In genomic region chr5:72434781-72435437, GRCh38 we compare ENCODE assay signal across 20 cellular contexts.
A peak's percentile ranks its signal among the peaks of the same experiment; 100 is the strongest.
DNase-seq lines count a peak whose midpoint lies in the region; ATAC-seq and TF ChIP-seq lines count a peak whose summit lies in the region.
"Had no signal": no experiment of that assay in that cellular context is flagged by ENCODE, and none has a peak within 500 bp of the region (broad histone marks: within the 10 kb centered on the region; RNA-seq: fewer than 3 reads in every experiment).

No MANE protein-coding gene starts in this region.

- H3K27ac ChIP-seq in left ventricle myocardium inferior (replicated peaks) = peak overlapping the region; percentile 89
- H3K27ac ChIP-seq in sigmoid colon = peak overlapping the region; percentile 38 to 74 (median 56)
- H3K27ac ChIP-seq: 22Rv1 had no signal

- TF ChIP-seq CTCF in left ventricle myocardium inferior (IDR thresholded peaks at IDR 0.05; ENCODE audit: borderline replicate concordance) (no peak), sigmoid colon (IDR thresholded peaks at IDR 0.05) (no peak)

- H3K4me1 ChIP-seq in left ventricle myocardium inferior = peaks cover 46% of the 10 kb centered on the region
- H3K4me1 ChIP-seq in sigmoid colon = peaks cover 0 to 43% (median 38%) of the 10 kb centered on the region in 4 donors

- H3K36me3 ChIP-seq in left ventricle myocardium inferior = no peaks in the 10 kb centered on the region
- H3K36me3 ChIP-seq in sigmoid colon = no peaks in the 10 kb centered on the region

- H3K9me3 Mint-ChIP-seq in effector memory CD8-positive, alpha-beta T cell = no peaks in the 10 kb centered on the region
- H3K9me3 Mint-ChIP-seq: activated B cell treated with CpG ODN at 0.5 μM for 24 hours; CD4-positive, alpha-beta T cell; endodermal cell had no signal

- H3K27me3 ChIP-seq in left ventricle myocardium inferior (ENCODE audit: low read depth) (no peaks in the 10 kb centered on the region), sigmoid colon (no peaks in the 10 kb centered on the region)

- H3K4me3 ChIP-seq in left ventricle myocardium inferior (no peak overlapping the region), sigmoid colon (no peak overlapping the region)

- intact Hi-C loops in Right ventricle myocardium inferior (cut with DNase I) = loop anchor here (1.0 to 2.0 kb wide), 2 partner anchors 17 to 72 kb away; partner anchors contain the start of gene ZNF366
- intact Hi-C loops in cardiac septum (cut with DNase I) = loop anchor here (1.0 kb wide), 1 partner anchor 17 kb away; no protein-coding TSS in a partner anchor
- intact Hi-C loops in left ventricle myocardium inferior (cut with micrococcal nuclease) = no loop called here
- intact Hi-C loops in sigmoid colon (cut with DNase I) = no loop called here
- intact Hi-C loops in head of caudate nucleus (cut with DNase I) = no loop called here

- H3K9me3 ChIP-seq in left ventricle myocardium inferior (replicated peaks) (no peaks in the 10 kb centered on the region), sigmoid colon (no peaks in the 10 kb centered on the region)

- ATAC-seq in Right ventricle myocardium inferior = peak; percentile 80
- no peak for ATAC-seq in HG02588 (IDR thresholded peaks at IDR 0.05; ENCODE audit: unreplicated experiment)
- no peak for ATAC-seq in HG03159 (IDR thresholded peaks at IDR 0.05; ENCODE audit: unreplicated experiment)
- no peak for ATAC-seq in effector memory CD8-positive, alpha-beta T cell (replicated peaks)
- ATAC-seq: activated T-cell treated with anti-CD3 and anti-CD28 coated beads, Interleukin-2, amount 50 U/mL, for 72 hours; PC-3 had no signal

- H3K27ac Mint-ChIP-seq in effector memory CD8-positive, alpha-beta T cell = no peak overlapping the region
- H3K27ac Mint-ChIP-seq: activated B cell treated with CpG ODN at 0.5 μM for 24 hours; activated T-cell treated with anti-CD3 and anti-CD28 coated beads, Interleukin-2, amount 50 U/mL, for 72 hours; CD4-positive, alpha-beta T cell; endodermal cell had no signal

- H3K4me1 Mint-ChIP-seq in effector memory CD8-positive, alpha-beta T cell (ENCODE audit: low read depth in 2 of 2) = no peaks in the 10 kb centered on the region
- H3K4me1 Mint-ChIP-seq: activated B cell treated with CpG ODN at 0.5 μM for 24 hours had no signal

- no peak for TF ChIP-seq POLR2A in sigmoid colon (IDR thresholded peaks at IDR 0.05)

- WGBS in sigmoid colon, 2 donors = 80 to 86% methylated on average over 3 of the region's 3 CpGs

- no peaks in the 10 kb centered on the region for H3K36me3 Mint-ChIP-seq in effector memory CD8-positive, alpha-beta T cell (ENCODE audit: insufficient read depth)

- no peak overlapping the region for H3K4me3 Mint-ChIP-seq in effector memory CD8-positive, alpha-beta T cell
- H3K4me3 Mint-ChIP-seq: activated B cell treated with CpG ODN at 0.5 μM for 24 hours; activated T-cell treated with anti-CD3 and anti-CD28 coated beads, Interleukin-2, amount 50 U/mL, for 72 hours; CD4-positive, alpha-beta T cell; endodermal cell had no signal

- H3K27me3 Mint-ChIP-seq in effector memory CD8-positive, alpha-beta T cell = peaks cover 29 to 65% of the 10 kb centered on the region in 2 donors

- DNase-seq in Right ventricle myocardium inferior (ENCODE audit: missing footprints) (no peak), cardiac septum (ENCODE audit: low spot score) (no peak), left ventricle myocardium inferior (no peak), sigmoid colon (no peak), head of caudate nucleus (no peak)
- DNase-seq in effector memory CD8-positive, alpha-beta T cell = no peak
- DNase-seq: activated B cell treated with CpG ODN at 0.5 μM for 24 hours; activated T-cell treated with anti-CD3 and anti-CD28 coated beads, Interleukin-2, amount 50 U/mL, for 72 hours; caudate nucleus; CD4-positive, alpha-beta T cell; DND-41; endodermal cell; KBM-7; NCI-H1092; NCI-H748 treated with DMSO at 0.1 percent for 48 hours; PC-3; stimulated activated CD4-positive, alpha-beta T cell treated with anti-CD3 and anti-CD28 coated beads, Interleukin-1b, Interleukin-23, amount 100 ng/mL, for 48 hours had no signal

- peak in 1 of 4 donors; percentile 58 for TF ChIP-seq EP300 in sigmoid colon (IDR thresholded peaks at IDR 0.05)

Comparison
In these comparisons a context has a peak if more than half of its experiments do, and no peak if none do; other contexts are left out.
1. intact Hi-C loops: an anchor here in Right ventricle myocardium inferior (1.0 to 2.0 kb wide) and cardiac septum (1.0 kb wide); none called in left ventricle myocardium inferior, sigmoid colon and head of caudate nucleus.